ENCODE assay signal across 22 cellular contexts in genomic region chr10:30042820-30043219, GRCh38. TPM values are rescaled to one million over a fixed set of nuclear protein-coding genes. Genes with fewer than 3 reads are reported as not detected.
A peak's percentile ranks its signal among the peaks of the same experiment; 100 is the strongest.
DNase-seq lines count a peak whose midpoint lies in the region; ATAC-seq, FAIRE-seq and TF ChIP-seq lines count a peak whose summit lies in the region.
"Had no signal": no experiment of that assay in that cellular context is flagged by ENCODE, and none has a peak within 500 bp of the region (broad histone marks: within the 10 kb centered on the region; RNA-seq: fewer than 3 reads in every experiment).

No MANE protein-coding gene starts in this region.

- H3K4me1 ChIP-seq in heart left ventricle (peaks cover 0 to 83% (median 47%) of the 10 kb centered on the region in 12 donors), K562 (replicated peaks in 1 of 2; ENCODE audit: control insufficient read depth in 2 of 2, insufficient read depth in 2 of 2, low read length in 2 of 2) (peaks cover 0 to 4% of the 10 kb centered on the region in 2 experiments; a peak in 1 of 5 replicates), lower lobe of right lung (peaks cover 64% of the 10 kb centered on the region), upper lobe of left lung (peaks cover 26 to 70% (median 43%) of the 10 kb centered on the region in 4 donors)
- H3K4me1 ChIP-seq: HAP-1 had no signal

- intact Hi-C loops in heart left ventricle (cut with DNase I), result no loop called here
- intact Hi-C loops in Right ventricle myocardium superior (cut with DNase I), result no loop called here
- intact Hi-C loops in K562 (cut with micrococcal nuclease), result no loop called here
- intact Hi-C loops in lower lobe of right lung (cut with DNase I), result no loop called here

- no TSS peak for BruUV-seq in K562 (replicated peaks; lab: Mats Ljungman, UMichigan)

- no peak for TF ChIP-seq EP300 in K562 (IDR thresholded peaks at IDR 0.05; ENCODE audit: low read length)
- TF ChIP-seq EP300 in upper lobe of left lung (IDR thresholded peaks at IDR 0.05), result no peak

- no peak for TF ChIP-seq RAD21 in K562 (CRISPR knock-in tag; conservative IDR thresholded peaks at IDR 0.05 in 1 of 2, IDR thresholded peaks at IDR 0.05 in 1 of 2)

- TF ChIP-seq CTCF in heart left ventricle (IDR thresholded peaks at IDR 0.05) (no peak), K562 (IDR thresholded peaks at IDR 0.05 in 2 of 3, conservative IDR thresholded peaks at IDR 0.05 in 1 of 3; ENCODE audit: insufficient read depth in 2 of 3, low read depth in 1 of 3, low read length in 3 of 3) (no peak), lower lobe of right lung (IDR thresholded peaks at IDR 0.05) (no peak), upper lobe of left lung (IDR thresholded peaks at IDR 0.05) (no peak)

- DNase-seq in heart left ventricle, result no peak
- no peak for DNase-seq in Right ventricle myocardium superior
- no peak for DNase-seq in K562 (ENCODE audit: extremely low read depth in 1 of 4, low spot score in 3 of 4)
- DNase-seq in lower lobe of right lung, result no peak
- DNase-seq in upper lobe of left lung, result no peak
- DNase-seq in NCI-H1694 (lab: John Stamatoyannopoulos, UW), result no peak
- no peak for DNase-seq in superior temporal gyrus (ENCODE audit: extremely low spot score)
- DNase-seq in stimulated activated CD8-positive, alpha-beta memory T cell treated with anti-CD3 and anti-CD28 coated beads, Interleukin-4, amount 100 ng/mL, for 48 hours, result no peak
- DNase-seq: CD4-positive, CD25-positive, alpha-beta regulatory T cell; COR-L47; DMS 273 treated with DMSO at 0.1 percent for 48 hours; DND-41; NCI-H1092 treated with DMSO at 0.1 percent for 48 hours; NCI-H1694 treated with DMSO at 0.1 percent for 48 hours; NCI-H2227 treated with DMSO at 0.1 percent for 48 hours; NCI-H524; NCI-H82; OCI-M1; SHP77 had no signal

- in situ Hi-C loops in K562 (cut with MboI), result no loop called here

- no peak overlapping the region for H2AFZ ChIP-seq in K562 (ENCODE audit: low read depth, low read length)

- peaks cover 0 to 71% (median 22%) of the 10 kb centered on the region in 9 donors for H3K36me3 ChIP-seq in heart left ventricle
- H3K36me3 ChIP-seq in K562 (ENCODE audit: control insufficient read depth, insufficient read depth, low read length), result no peaks in the 10 kb centered on the region
- peaks cover 42% of the 10 kb centered on the region for H3K36me3 ChIP-seq in lower lobe of right lung
- H3K36me3 ChIP-seq in upper lobe of left lung, result peaks cover 0 to 59% (median 3%) of the 10 kb centered on the region in 4 donors
- H3K36me3 ChIP-seq: HAP-1 had no signal

- peak overlapping the region; percentile 44 to 83 (median 64) for H3K27ac ChIP-seq in heart left ventricle
- H3K27ac ChIP-seq in K562 (ENCODE audit: extremely low read depth, low read depth, low read length), result no peak overlapping the region
- peak overlapping the region; percentile 72 for H3K27ac ChIP-seq in lower lobe of right lung
- peak overlapping the region; percentile 67 to 86 (median 76) for H3K27ac ChIP-seq in upper lobe of left lung
- H3K27ac ChIP-seq: 22Rv1 had no signal

- no peak for TF ChIP-seq POLR2A in heart left ventricle (IDR thresholded peaks at IDR 0.05)
- TF ChIP-seq POLR2A in K562 (conservative IDR thresholded peaks at IDR 0.05), result no peak
- no peak for TF ChIP-seq POLR2A in upper lobe of left lung (IDR thresholded peaks at IDR 0.05)

- CTCF ChIA-PET in K562 (lab: Yijun Ruan, JAX; ENCODE audit: low intra/inter-chr PET ratio), result no interaction called here

- peaks cover 3% of the 10 kb centered on the region; the same call in 1 of the 2 replicates for H4K20me1 ChIP-seq in K562 (replicated peaks; ENCODE audit: control insufficient read depth, insufficient read depth, low read length)

- FAIRE-seq in K562 (lab: Jason Lieb, UNC), result no peak

- no peak for ATAC-seq in heart left ventricle
- no peak for ATAC-seq in Right ventricle myocardium superior (ENCODE audit: poor library complexity)
- no peak for ATAC-seq in K562
- no peak for ATAC-seq in lower lobe of right lung
- ATAC-seq in upper lobe of left lung (ENCODE audit: low FRiP score in 2 of 2), result no peak

- no peaks in the 10 kb centered on the region for H3K79me2 ChIP-seq in K562 (ENCODE audit: control insufficient read depth, insufficient read depth, low read length)

- no peak overlapping the region for H3K4me2 ChIP-seq in K562 (ENCODE audit: insufficient read depth, low read length)

- H3K9me3 ChIP-seq in heart left ventricle, result no peaks in the 10 kb centered on the region
- no peaks in the 10 kb centered on the region for H3K9me3 ChIP-seq in K562 (replicated peaks; ENCODE audit: control insufficient read depth, insufficient read depth, low read depth, low read length)
- no peaks in the 10 kb centered on the region for H3K9me3 ChIP-seq in lower lobe of right lung
- no peaks in the 10 kb centered on the region for H3K9me3 ChIP-seq in upper lobe of left lung
- H3K9me3 ChIP-seq: HAP-1 had no signal

- H3K4me3 ChIP-seq in heart left ventricle (no peak overlapping the region), K562 (no peak overlapping the region), lower lobe of right lung (no peak overlapping the region), upper lobe of left lung (no peak overlapping the region)
- H3K4me3 ChIP-seq: HAP-1 had no signal

- no peak overlapping the region for H3K9ac ChIP-seq in K562 (ENCODE audit: insufficient read depth in 1 of 2, low read depth in 2 of 2, low read length in 2 of 2)

- POLR2A ChIA-PET in K562 (lab: Yijun Ruan, JAX), result interaction anchor here (0.9 kb wide), 1 partner anchor 8 kb away, joined by 3 read pairs; no protein-coding TSS in a partner anchor

- H3K27me3 ChIP-seq in heart left ventricle, result peaks cover 0 to 46% (median 4%) of the 10 kb centered on the region in 9 donors
- peaks cover 24 to 56% of the 10 kb centered on the region in 2 experiments for H3K27me3 ChIP-seq in K562 (ENCODE audit: control insufficient read depth in 2 of 2, insufficient read depth in 2 of 2, low read length in 2 of 2)
- no peaks in the 10 kb centered on the region for H3K27me3 ChIP-seq in lower lobe of right lung (ENCODE audit: low read depth)
- H3K27me3 ChIP-seq in upper lobe of left lung, result no peaks in the 10 kb centered on the region

- 72 to 82% (median 74%) methylated on average over 3 of the region's 3 CpGs for whole genome bisulfite sequencing in heart left ventricle, 4 donors
- 0% methylated on average over 3 of the region's 3 CpGs for WGBS in K562 (ENCODE audit: insufficient coverage, low coverage, missing lambda C conversion rate)
- WGBS in upper lobe of left lung, 2 donors, result 73 to 88% methylated on average over 3 of the region's 3 CpGs

- peaks cover 2% of the 10 kb centered on the region for H3K9me1 ChIP-seq in K562 (ENCODE audit: control insufficient read depth, insufficient read depth, low read length)

TF ChIP-seq in K562, 482 proteins besides CTCF, POLR2A, EP300 and RAD21:
- peak; percentile 82 for TF ChIP-seq ZNF316 (IDR thresholded peaks at IDR 0.05)
- no peak for TF ChIP-seq TBL1XR1 (IDR thresholded peaks at IDR 0.05; ENCODE audit: low read length in 2 of 2)
- peak; percentile 66; the same call in 1 of the 2 replicates for TF ChIP-seq C11orf30 (IDR thresholded peaks at IDR 0.05; ENCODE audit: low read depth)
- peak; percentile 54; the same call in 1 of the 2 replicates for TF ChIP-seq MAFK (IDR thresholded peaks at IDR 0.05; ENCODE audit: low read length)
- TF ChIP-seq MAFG (tag; conservative IDR thresholded peaks at IDR 0.05), result peak; percentile 66
- TF ChIP-seq MAFF (IDR thresholded peaks at IDR 0.05; ENCODE audit: low read length), result peak; percentile 54; the same call in 1 of the 2 replicates
- no peak for TF ChIP-seq ATF2 (CRISPR knock-in tag; IDR thresholded peaks at IDR 0.05)
- TF ChIP-seq, protein P1, sequence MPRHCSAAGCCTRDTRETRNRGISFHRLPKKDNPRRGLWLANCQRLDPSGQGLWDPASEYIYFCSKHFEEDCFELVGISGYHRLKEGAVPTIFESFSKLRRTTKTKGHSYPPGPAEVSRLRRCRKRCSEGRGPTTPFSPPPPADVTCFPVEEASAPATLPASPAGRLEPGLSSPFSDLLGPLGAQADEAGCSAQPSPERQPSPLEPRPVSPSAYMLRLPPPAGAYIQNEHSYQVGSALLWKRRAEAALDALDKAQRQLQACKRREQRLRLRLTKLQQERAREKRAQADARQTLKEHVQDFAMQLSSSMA (CRISPR knock-in tag; IDR thresholded peaks at IDR 0.05), result no peak

RNA-seq across cellular contexts. Expression of gene JCAD, which starts 16.6 kb away (rescaled TPM):
- total RNA-seq in heart left ventricle (10 to 100 TPM; 10.4 to 51.7 (median 22.7) TPM), Right ventricle myocardium superior (25.5 TPM), K562 (2014; rRNA removed) (not detected in 2 replicates), K562 (2014; rRNA removed; fragmentation: Illumina TruSeq; extraction: Trizol) (not detected in 2 replicates), K562 (2015; rRNA removed; fragmentation: Illumina TruSeq; extraction: Trizol) (not detected in 2 replicates), K562 (2021) (0.20 TPM in 1 of 2 replicates, not detected in the other), lower lobe of right lung (101 TPM), upper lobe of left lung (10 to 100 TPM; 16.8 to 83.7 (median 37.6) TPM)
- polyA plus RNA-seq in heart left ventricle (10 to 100 TPM; 10.4 to 10.5 TPM), K562 (2011; rRNA removed) (not detected in 2 replicates), K562 (2014; fragmentation: Illumina TruSeq; extraction: Trizol) (not detected in 2 replicates), K562 (2014; fragmentation: Nextera tagmentation; extraction: Ambion mirVana) (not detected), K562 (2014; rRNA removed) (0.38 TPM in 1 of 2 replicates, not detected in the other)
- total RNA-seq in K562 (2011; cell fraction: chromatin; rRNA removed; ENCODE audit: low replicate concordance), result not detected in 2 replicates
- total RNA-seq in K562 (2011; cell fraction: nucleolus; rRNA removed), result not detected in 2 replicates
- total RNA-seq in K562 (2011; cell fraction: nucleoplasm; rRNA removed), result not detected in 2 replicates
- polyA plus RNA-seq in K562 (2011; cell fraction: cytosol; rRNA removed), result not detected in 2 replicates
- not detected in 2 replicates for polyA plus RNA-seq in K562 (2011; cell fraction: nucleus; rRNA removed)
- not detected in 2 replicates for polyA plus RNA-seq in K562 (2012)
- 0.03 TPM in 1 of 2 replicates, not detected in the other for polyA minus RNA-seq in K562 (2011; rRNA and poly(A)+ RNA removed)
- not detected in 2 replicates for polyA minus RNA-seq in K562 (2011; cell fraction: cytosol; rRNA and poly(A)+ RNA removed)
- not detected in 2 replicates for polyA minus RNA-seq in K562 (2011; cell fraction: nucleus; rRNA and poly(A)+ RNA removed)
- total RNA-seq: G401 had no signal
- polyA plus RNA-seq: CD4-positive, CD25-positive, alpha-beta regulatory T cell had no signal

Comparison
In these comparisons a context has a peak if more than half of its experiments do, and no peak if none do; other contexts are left out.
1. RNA of gene JCAD, which starts 16.6 kb away (total RNA-seq): 101 TPM in lower lobe of right lung (single experiment), 16.8 to 83.7 TPM in upper lobe of left lung, 25.5 TPM in Right ventricle myocardium superior (single experiment) and 10.4 to 51.7 TPM in heart left ventricle; 0.20 TPM in K562; every median in the first group is over 4 times any median in the second.